24 cellular contexts compared by ENCODE assay signal in the genomic region with DNA sequence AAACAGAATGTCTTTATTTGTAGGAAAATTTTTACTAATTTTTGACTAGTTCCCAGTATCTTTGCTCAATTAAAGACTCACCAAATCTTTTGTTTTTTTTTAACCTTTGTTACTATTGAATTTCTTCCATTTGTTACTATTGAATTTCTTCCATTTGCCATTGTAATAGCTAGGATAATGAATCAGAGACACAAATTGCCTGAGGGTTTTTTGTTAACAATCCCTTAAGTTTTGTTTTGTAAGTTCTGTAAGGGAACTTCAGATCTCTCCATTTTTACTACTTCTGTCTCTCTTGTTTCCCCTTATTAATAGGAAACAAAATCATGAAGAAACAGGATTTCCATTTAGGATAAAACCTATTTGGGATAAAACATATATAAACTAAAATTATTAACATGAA.
"Had no signal": no experiment of that assay in that cellular context is flagged by ENCODE, and none has a peak within 500 bp of the region (broad histone marks: within the 10 kb centered on the region; RNA-seq: fewer than 3 reads in every experiment).

No MANE protein-coding gene starts in this region.

- H3K27me3 Mint-ChIP-seq: naive thymus-derived CD8-positive, alpha-beta T cell; type B pancreatic cell had no signal

- H3K4me3 Mint-ChIP-seq: immature natural killer cell; naive thymus-derived CD8-positive, alpha-beta T cell; nephron progenitor cell; stimulated activated effector memory CD8-positive, alpha-beta T cell treated with anti-CD3 and anti-CD28 coated beads, Interleukin-12 subunit alpha, Interleukin-12 subunit beta, amount 100 ng/mL, for 72 hours; type B pancreatic cell had no signal

- H3K4me1 Mint-ChIP-seq: immature natural killer cell; naive thymus-derived CD8-positive, alpha-beta T cell; nephron progenitor cell; stimulated activated effector memory CD8-positive, alpha-beta T cell treated with anti-CD3 and anti-CD28 coated beads, Interleukin-12 subunit alpha, Interleukin-12 subunit beta, amount 100 ng/mL, for 72 hours had no signal

- H3K27ac Mint-ChIP-seq: immature natural killer cell; nephron progenitor cell; stimulated activated effector memory CD8-positive, alpha-beta T cell treated with anti-CD3 and anti-CD28 coated beads, Interleukin-12 subunit alpha, Interleukin-12 subunit beta, amount 100 ng/mL, for 72 hours; type B pancreatic cell had no signal

- DNase-seq: cortex of kidney; dorsolateral prefrontal cortex; effector CD4-positive, alpha-beta T cell; foreskin melanocyte; hypothalamus; immature natural killer cell; islet precursor cell; kidney glomerular epithelial cell; left colon; left ventricle myocardium inferior; lower lobe of right lung; naive thymus-derived CD8-positive, alpha-beta T cell; nephron progenitor cell; nucleus accumbens; right cardiac atrium; sigmoid colon; stimulated activated CD4-positive, alpha-beta T cell treated with anti-CD3 and anti-CD28 coated beads, Interleukin-2, amount 100 ng/mL, for 24 hours; stimulated activated CD4-positive, alpha-beta T cell treated with anti-CD3 and anti-CD28 coated beads, Interleukin-4, amount 100 ng/mL, for 24 hours; stimulated activated naive CD4-positive, alpha-beta T cell treated with Interleukin-2 at 50 U/mL for 16 hours; stomach; thyroid gland had no signal

- ATAC-seq: esophagus mucosa; left colon; lower lobe of right lung; naive thymus-derived CD8-positive, alpha-beta T cell; right cardiac atrium; stimulated activated effector memory CD8-positive, alpha-beta T cell treated with anti-CD3 and anti-CD28 coated beads, Interleukin-12 subunit alpha, Interleukin-12 subunit beta, amount 100 ng/mL, for 72 hours had no signal

- H3K9me3 Mint-ChIP-seq: immature natural killer cell; naive thymus-derived CD8-positive, alpha-beta T cell; nephron progenitor cell; stimulated activated effector memory CD8-positive, alpha-beta T cell treated with anti-CD3 and anti-CD28 coated beads, Interleukin-12 subunit alpha, Interleukin-12 subunit beta, amount 100 ng/mL, for 72 hours; type B pancreatic cell had no signal
